13 cellular contexts compared by ENCODE assay signal in the genomic region with DNA sequence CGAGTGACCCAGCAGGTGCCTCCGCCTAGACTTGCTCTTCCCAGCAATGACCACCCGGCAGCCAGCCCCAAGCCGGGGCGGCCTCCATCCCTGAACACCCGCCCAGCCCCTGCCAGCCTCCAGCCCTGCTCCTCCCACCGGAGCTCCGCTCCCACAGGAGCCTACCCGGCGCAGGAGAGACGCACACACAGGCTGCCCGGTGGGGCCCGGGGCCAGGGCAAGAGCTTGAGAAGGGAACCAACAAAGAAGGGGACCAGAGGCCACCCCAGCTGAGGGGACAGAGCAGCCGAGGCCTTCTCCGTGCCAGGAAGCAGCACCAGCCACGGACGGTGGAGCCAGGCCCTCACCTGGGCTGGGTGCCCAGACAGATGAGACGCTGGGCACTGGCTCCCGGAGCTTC. TPM values are rescaled to one million over a fixed set of nuclear protein-coding genes. Genes with fewer than 3 reads are reported as not detected.
DNase-seq lines count a peak whose midpoint lies in the region; TF ChIP-seq lines count a peak whose summit lies in the region.
"Had no signal": no experiment of that assay in that cellular context is flagged by ENCODE, and none has a peak within 500 bp of the region (broad histone marks: within the 10 kb centered on the region; RNA-seq: fewer than 3 reads in every experiment).

No MANE protein-coding gene starts in this region.

- CTCF ChIA-PET in RWPE1 (lab: Yijun Ruan, JAX), result interaction anchor here (0.5 to 3.2 kb wide), 4 partner anchors 19 to 36 kb away, joined by 3 to 28 read pairs (median 4); no protein-coding TSS in a partner anchor

- H3K9ac ChIP-seq in mesenchymal stem cell (ENCODE audit: low read length), result no peak overlapping the region

- no peak overlapping the region for H4K8ac ChIP-seq in mesenchymal stem cell (ENCODE audit: low read length)

- H3K4ac ChIP-seq in mesenchymal stem cell (ENCODE audit: low read depth in 1 of 2, low read length in 2 of 2), result no peak overlapping the region

- H3K27me3 ChIP-seq in esophagus (ENCODE audit: control insufficient read depth in 1 of 2, insufficient read depth in 2 of 2, low read length in 2 of 2), result no peaks in the 10 kb centered on the region
- H3K27me3 ChIP-seq in mesenchymal stem cell (ENCODE audit: control insufficient read depth in 1 of 2, insufficient read depth in 1 of 2, low read length in 2 of 2), result no peaks in the 10 kb centered on the region
- H3K27me3 ChIP-seq in thyroid gland, result no peaks in the 10 kb centered on the region
- no peaks in the 10 kb centered on the region for H3K27me3 ChIP-seq in testis
- H3K27me3 ChIP-seq: Peyer's patch had no signal

- H2BK120ac ChIP-seq in mesenchymal stem cell (ENCODE audit: low read depth, low read length), result no peak overlapping the region

- POLR2A ChIA-PET in RWPE1 (lab: Yijun Ruan, JAX; ENCODE audit: low non-redundant PET), result no interaction called here

- no peak overlapping the region for H2BK5ac ChIP-seq in mesenchymal stem cell (ENCODE audit: low read depth, low read length, poor library complexity, severe bottlenecking)

- peak overlapping the region; percentile 18 for H4K91ac ChIP-seq in mesenchymal stem cell (ENCODE audit: low read length)

- TF ChIP-seq CTCF in RWPE1 (conservative IDR thresholded peaks at IDR 0.05; ENCODE audit: low read depth) (no peak), thyroid gland (IDR thresholded peaks at IDR 0.05) (no peak), testis (IDR thresholded peaks at IDR 0.05) (no peak)

- H3K79me1 ChIP-seq in mesenchymal stem cell (replicated peaks; ENCODE audit: low read length, poor library complexity, severe bottlenecking), result peaks cover 2% of the 10 kb centered on the region

- peak overlapping the region in 1 of 2 experiments; percentile 24 for H3K18ac ChIP-seq in mesenchymal stem cell (ENCODE audit: low read depth in 1 of 2, low read length in 2 of 2)

- no peak overlapping the region for H3K14ac ChIP-seq in mesenchymal stem cell (ENCODE audit: low read length in 2 of 2)

- no peak overlapping the region for H2AFZ ChIP-seq in mesenchymal stem cell (ENCODE audit: low read depth, low read length)

- no peak overlapping the region for H2AK5ac ChIP-seq in mesenchymal stem cell (ENCODE audit: low read length, severe bottlenecking)

- H2BK12ac ChIP-seq in mesenchymal stem cell (ENCODE audit: low read length in 2 of 2), result peak overlapping the region in 1 of 2 experiments; percentile 10

- H3K23ac ChIP-seq in mesenchymal stem cell (ENCODE audit: low read length in 2 of 2), result no peak overlapping the region

- H3K36me3 ChIP-seq in esophagus (ENCODE audit: control insufficient read depth in 2 of 2, insufficient read depth in 2 of 2, low read length in 1 of 2) (peaks cover 0 to 2% of the 10 kb centered on the region in 2 donors), mesenchymal stem cell (ENCODE audit: control insufficient read depth in 1 of 2, insufficient read depth in 2 of 2, low read depth in 1 of 2, low read length in 2 of 2) (peaks cover 0 to 15% of the 10 kb centered on the region in 2 experiments), thyroid gland (no peaks in the 10 kb centered on the region), testis (ENCODE audit: low read depth, missing control alignments) (no peaks in the 10 kb centered on the region)
- H3K36me3 ChIP-seq: neutrophil, Peyer's patch had no signal

- no peaks in the 10 kb centered on the region for H3K9me3 ChIP-seq in esophagus (ENCODE audit: control insufficient read depth in 2 of 2, insufficient read depth in 1 of 2, low read depth in 1 of 2, low read length in 1 of 2)
- H3K9me3 ChIP-seq in mesenchymal stem cell (ENCODE audit: control insufficient read depth, low read length), result no peaks in the 10 kb centered on the region
- H3K9me3 ChIP-seq in thyroid gland, result no peaks in the 10 kb centered on the region
- no peaks in the 10 kb centered on the region for H3K9me3 ChIP-seq in testis
- H3K9me3 ChIP-seq: neutrophil, Peyer's patch had no signal

- no peak for DNase-seq in RWPE1 (ENCODE audit: low spot score)
- no peak for DNase-seq in mesenchymal stem cell
- peak; percentile 31 to 48 for DNase-seq in thyroid gland
- no peak for DNase-seq in testis
- DNase-seq in NCI-H69 (lab: John Stamatoyannopoulos, UW), result no peak
- DNase-seq in D341Med (ENCODE audit: low spot score), result no peak
- DNase-seq: cortex of kidney; foreskin melanocyte; stimulated activated CD4-positive, alpha-beta T cell treated with anti-CD3 and anti-CD28 coated beads, Interleukin-1b, Interleukin-23, amount 100 ng/mL, for 48 hours had no signal

- intact Hi-C loops in thyroid gland (cut with DNase I) (no loop called here), testis (cut with DNase I; ENCODE audit: low total_unique reads) (no loop called here)

- 35 to 55% methylated on average over 17 to 19 of the region's 19 CpGs for WGBS in esophagus, 2 donors
- WGBS in mesenchymal stem cell, result 85% methylated on average over 13 of the region's 19 CpGs
- 87% methylated on average over 6 of the region's 19 CpGs; no CpG with 5 or more reads in 1 of the 2 donors for whole genome bisulfite sequencing in thyroid gland, 2 donors
- 52 to 100% methylated on average over 1 to 18 of the region's 19 CpGs for WGBS in testis, 2 donors

- H3K4me1 ChIP-seq in esophagus (ENCODE audit: control insufficient read depth in 2 of 2, insufficient read depth in 2 of 2, low read length in 1 of 2) (peaks cover 6 to 35% of the 10 kb centered on the region in 2 donors), mesenchymal stem cell (ENCODE audit: control insufficient read depth, insufficient read depth, low read depth, low read length) (peaks cover 43% of the 10 kb centered on the region), thyroid gland (peaks cover 10 to 41% of the 10 kb centered on the region in 2 donors), testis (peaks cover 40% of the 10 kb centered on the region)

- TF ChIP-seq POLR2A in thyroid gland (IDR thresholded peaks at IDR 0.05), result no peak
- TF ChIP-seq POLR2A in testis (IDR thresholded peaks at IDR 0.05), result no peak

- no peak overlapping the region for H3K4me2 ChIP-seq in mesenchymal stem cell (ENCODE audit: low read length, poor library complexity, severe bottlenecking)

- no peak overlapping the region for H2BK15ac ChIP-seq in mesenchymal stem cell (ENCODE audit: low read depth, poor library complexity, severe bottlenecking)

- H3K4me3 ChIP-seq in esophagus (ENCODE audit: low read depth in 1 of 2, low read length in 2 of 2) (no peak overlapping the region), mesenchymal stem cell (ENCODE audit: insufficient read depth in 1 of 2, low read depth in 1 of 2, low read length in 2 of 2) (no peak overlapping the region), thyroid gland (replicated peaks in 1 of 3) (no peak overlapping the region), testis (no peak overlapping the region)

- H3K27ac ChIP-seq in RWPE1 (peak overlapping the region; percentile 99), esophagus (ENCODE audit: low read depth in 2 of 2, low read length in 1 of 2) (peak overlapping the region; percentile 10 to 79), mesenchymal stem cell (ENCODE audit: low read length, poor library complexity, severe bottlenecking) (no peak overlapping the region), thyroid gland (peak overlapping the region in 1 of 3 donors; percentile 10), testis (peak overlapping the region in 1 of 2 donors; percentile 50)
- H3K27ac ChIP-seq: neutrophil had no signal

RNA-seq across cellular contexts. Expression of a gene that starts 13.8 kb away (rescaled TPM):
- polyA plus RNA-seq in esophagus (10 to 100 TPM; 40.5 to 78.0 TPM), testis (ENCODE audit: insufficient read depth, low read depth, low replicate concordance) (83.4 TPM)
- polyA plus RNA-seq in mesenchymal stem cell (2013, experiment 1 of 2), result 32.8 TPM
- polyA plus RNA-seq in mesenchymal stem cell (2013, experiment 2 of 2), result 28.4 TPM
- total RNA-seq in thyroid gland (100 to 1,000 TPM in 1 of 4 donors, 10 to 100 TPM in 3; 66.9 to 153 (median 87.7) TPM), testis (100 to 1,000 TPM; 323 to 337 TPM)

RNA-seq across cellular contexts. Expression of a gene that starts 26.6 kb away (rescaled TPM):
- polyA plus RNA-seq in esophagus, result 1 to 10 TPM; 1.1 to 4.7 TPM
- polyA plus RNA-seq in mesenchymal stem cell (2013, experiment 1 of 2), result 4.7 TPM
- polyA plus RNA-seq in mesenchymal stem cell (2013, experiment 2 of 2), result 4.4 TPM
- total RNA-seq in thyroid gland, result 1 to 10 TPM in 1 of 4 donors, under 1 TPM in 2, not detected in 1; 0.40 to 1.6 (median 0.89) TPM
- total RNA-seq in testis, result 1 to 10 TPM; 3.2 to 3.6 TPM
- polyA plus RNA-seq in testis (ENCODE audit: insufficient read depth, low read depth, low replicate concordance), result 1.5 TPM
- total RNA-seq: CD8-positive, alpha-beta T cell had no signal

RNA-seq across cellular contexts. Expression of a gene that starts 33.7 kb away (rescaled TPM):
- polyA plus RNA-seq in esophagus, result 10 to 100 TPM; 40.1 to 41.5 TPM
- 107 TPM for polyA plus RNA-seq in mesenchymal stem cell (2013, experiment 1 of 2)
- 101 TPM for polyA plus RNA-seq in mesenchymal stem cell (2013, experiment 2 of 2)
- total RNA-seq in thyroid gland, result 10 to 100 TPM; 27.7 to 51.9 (median 41.5) TPM
- total RNA-seq in testis, result 10 to 100 TPM; 36.0 to 46.1 TPM
- polyA plus RNA-seq in testis (ENCODE audit: insufficient read depth, low read depth, low replicate concordance), result 44.6 TPM

Comparison
In these comparisons a context has a peak if more than half of its experiments do, and no peak if none do; other contexts are left out.
1. DNase-seq: peak in thyroid gland (2 of 2); none in RWPE1 (single experiment), mesenchymal stem cell (single experiment), testis (single experiment), NCI-H69 (single experiment) and D341Med (single experiment).